30 cellular contexts compared by ENCODE assay signal in the genomic region with DNA sequence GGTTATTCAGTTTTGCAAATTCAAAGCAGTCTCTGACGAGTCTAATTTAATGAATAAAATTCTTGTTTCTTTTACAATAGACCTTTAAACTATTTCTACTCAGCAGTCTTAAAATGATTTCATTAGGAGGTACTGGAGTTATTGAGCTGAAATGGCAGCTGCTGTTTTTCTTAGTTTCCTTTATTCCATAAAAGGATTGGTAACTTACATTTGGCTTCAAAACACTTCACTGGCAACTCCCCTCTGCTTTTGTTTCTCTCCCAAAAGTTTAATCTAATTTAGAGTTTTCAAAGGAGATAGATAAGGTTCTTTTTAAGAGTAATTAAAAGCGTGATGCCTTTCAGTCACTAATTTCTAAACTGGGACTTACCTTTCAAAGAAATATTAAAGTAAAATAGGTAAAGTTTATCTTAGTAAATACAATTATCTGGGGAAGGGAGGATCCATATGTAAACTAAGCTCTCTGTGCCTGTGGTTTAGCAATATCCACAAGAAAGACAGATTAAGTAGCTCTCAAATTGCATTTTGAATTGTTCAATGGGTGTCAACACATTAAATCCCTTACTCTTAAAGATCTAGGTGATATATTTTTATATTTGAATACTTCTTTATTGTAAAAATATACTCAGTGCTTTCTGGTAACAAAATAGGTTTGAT. TPM values are rescaled to one million over a fixed set of nuclear protein-coding genes. Genes with fewer than 3 reads are reported as not detected.
A peak's percentile ranks its signal among the peaks of the same experiment; 100 is the strongest.
DNase-seq lines count a peak whose midpoint lies in the region; TF ChIP-seq lines count a peak whose summit lies in the region.
"Had no signal": no experiment of that assay in that cellular context is flagged by ENCODE, and none has a peak within 500 bp of the region (broad histone marks: within the 10 kb centered on the region; RNA-seq: fewer than 3 reads in every experiment).

No MANE protein-coding gene starts in this region.

- WGBS in endodermal cell (ENCODE audit: insufficient coverage in 1 of 2, insufficient read length in 1 of 2), 2 experiments: 20% methylated on average over 1 of the region's 2 CpGs; no CpG with 5 or more reads in 1 of the 2 experiments
- WGBS in suprapubic skin: 50% methylated on average over 2 of the region's 2 CpGs

- H3K27me3 Mint-ChIP-seq in endodermal cell (ENCODE audit: insufficient read depth) (no peaks in the 10 kb centered on the region), progenitor cell of endocrine pancreas (no peaks in the 10 kb centered on the region)
- H3K27me3 Mint-ChIP-seq: activated B cell treated with CpG ODN at 0.5 μM for 24 hours; activated T-helper 17 cell treated with anti-CD3 and anti-CD28 coated beads, Interleukin-2, amount 50 U/mL, for 72 hours; naive B cell had no signal

- H3K27me3 ChIP-seq in HUES6 (ENCODE audit: control insufficient read depth, insufficient read depth, low read length): no peaks in the 10 kb centered on the region
- H3K27me3 ChIP-seq in endodermal cell (ENCODE audit: control insufficient read depth, insufficient read depth, low read length, poor library complexity, severe bottlenecking): no peaks in the 10 kb centered on the region
- no peaks in the 10 kb centered on the region for H3K27me3 ChIP-seq in osteoblast (ENCODE audit: insufficient read depth, low read length)
- no peaks in the 10 kb centered on the region for H3K27me3 ChIP-seq in suprapubic skin
- H3K27me3 ChIP-seq: cardiac muscle cell, ovary, thyroid gland had no signal

- H3K27ac Mint-ChIP-seq in endodermal cell: peak overlapping the region; percentile 85
- H3K27ac Mint-ChIP-seq in progenitor cell of endocrine pancreas: no peak overlapping the region
- H3K27ac Mint-ChIP-seq: activated B cell treated with CpG ODN at 0.5 μM for 24 hours; activated naive CD4-positive, alpha-beta T cell treated with anti-CD3 and anti-CD28 coated beads, Interleukin-2, amount 50 U/mL, for 72 hours; activated T-helper 17 cell treated with anti-CD3 and anti-CD28 coated beads, Interleukin-2, amount 50 U/mL, for 72 hours; immature natural killer cell; naive B cell had no signal

- H3K4me1 Mint-ChIP-seq in endodermal cell: peaks cover 28% of the 10 kb centered on the region
- peaks cover 2% of the 10 kb centered on the region for H3K4me1 Mint-ChIP-seq in progenitor cell of endocrine pancreas (ENCODE audit: low read depth)
- H3K4me1 Mint-ChIP-seq: activated B cell treated with CpG ODN at 0.5 μM for 24 hours; activated T-helper 17 cell treated with anti-CD3 and anti-CD28 coated beads, Interleukin-2, amount 50 U/mL, for 72 hours; immature natural killer cell; naive B cell had no signal

- H3K36me3 ChIP-seq in HUES6 (ENCODE audit: control insufficient read depth, insufficient read depth, low read length) (no peaks in the 10 kb centered on the region), endodermal cell (ENCODE audit: control insufficient read depth, insufficient read depth, low read length) (peaks cover 3% of the 10 kb centered on the region), osteoblast (ENCODE audit: insufficient read depth, low read length) (no peaks in the 10 kb centered on the region), suprapubic skin (no peaks in the 10 kb centered on the region)
- H3K36me3 ChIP-seq: cardiac muscle cell, left ventricle myocardium inferior, ovary, thyroid gland had no signal

- no peak for TF ChIP-seq EP300 in suprapubic skin (IDR thresholded peaks at IDR 0.05)

- no peaks in the 10 kb centered on the region for H3K9me3 Mint-ChIP-seq in endodermal cell
- no peaks in the 10 kb centered on the region for H3K9me3 Mint-ChIP-seq in progenitor cell of endocrine pancreas (ENCODE audit: low read depth)
- H3K9me3 Mint-ChIP-seq: activated B cell treated with CpG ODN at 0.5 μM for 24 hours; activated T-helper 17 cell treated with anti-CD3 and anti-CD28 coated beads, Interleukin-2, amount 50 U/mL, for 72 hours; naive B cell had no signal

- H3K4me3 ChIP-seq in HUES6 (ENCODE audit: low read depth, low read length) (peak overlapping the region; percentile 30; the same call in 1 of the 2 replicates), endodermal cell (ENCODE audit: low read length) (peak overlapping the region; percentile 44), osteoblast (ENCODE audit: insufficient read depth, low read length) (no peak overlapping the region), suprapubic skin (no peak overlapping the region)
- H3K4me3 ChIP-seq: cardiac muscle cell, coronary artery, left ventricle myocardium inferior, ovary, thyroid gland had no signal

- peak overlapping the region; percentile 84 for H3K27ac ChIP-seq in HUES6 (ENCODE audit: low read depth, low read length)
- H3K27ac ChIP-seq in endodermal cell (ENCODE audit: low read depth, low read length): no peak overlapping the region
- no peak overlapping the region for H3K27ac ChIP-seq in osteoblast (ENCODE audit: low read depth, low read length)
- H3K27ac ChIP-seq in suprapubic skin: no peak overlapping the region
- H3K27ac ChIP-seq: C4-2B, cardiac muscle cell, coronary artery, left ventricle myocardium inferior, ovary, thyroid gland had no signal

- H3K4me2 ChIP-seq in osteoblast (ENCODE audit: insufficient read depth, low read length): no peak overlapping the region

- no peak for TF ChIP-seq CTCF in endodermal cell (conservative IDR thresholded peaks at IDR 0.05)
- TF ChIP-seq CTCF in osteoblast (IDR thresholded peaks at IDR 0.05; ENCODE audit: extremely low read depth, low read depth, low read length): no peak
- TF ChIP-seq CTCF in progenitor cell of endocrine pancreas (IDR thresholded peaks at IDR 0.05; ENCODE audit: unreplicated experiment): no peak
- no peak for TF ChIP-seq CTCF in suprapubic skin (IDR thresholded peaks at IDR 0.05)

- DNase-seq in NCI-H82 (lab: John Stamatoyannopoulos, UW) (peak; percentile 54), endodermal cell (no peak), osteoblast (ENCODE audit: insufficient read length, low spot score, missing footprints) (no peak), progenitor cell of endocrine pancreas (ENCODE audit: low spot score, unreplicated experiment) (no peak), suprapubic skin (ENCODE audit: low spot score in 2 of 2) (no peak), DMS153 treated with DMSO at 0.1 percent for 48 hours (lab: John Stamatoyannopoulos, UW; ENCODE audit: unreplicated experiment) (no peak)
- DNase-seq: activated B cell treated with CpG ODN at 0.5 μM for 24 hours; activated CD4-positive, alpha-beta T cell treated with anti-CD3 and anti-CD28 coated beads, Interleukin-2, amount 50 U/mL, for 4 hours; activated CD8-positive, alpha-beta memory T cell treated with anti-CD3 and anti-CD28 coated beads, Interleukin-2, amount 50 U/mL, for 4 hours; anterior cingulate cortex; EL; immature natural killer cell; left ventricle myocardium inferior; naive B cell; NCI-H1694; NCI-H2227 treated with DMSO at 0.1 percent for 48 hours; NCI-H774; ovary; right cardiac atrium; stimulated activated CD4-positive, alpha-beta T cell treated with anti-CD3 and anti-CD28 coated beads, Interleukin-12 subunit alpha, Interleukin-12 subunit beta, amount 100 ng/mL, for 4 hours; stimulated activated CD4-positive, alpha-beta T cell treated with anti-CD3 and anti-CD28 coated beads, Interleukin-4, amount 100 ng/mL, for 24 hours; stimulated activated naive CD8-positive, alpha-beta T cell treated with anti-CD3 and anti-CD28 coated beads, Interleukin-15, Interleukin-2, amounts not matched to agents 100 U/mL and 50 U/mL, for 24 hours; SW 1271; thyroid gland had no signal

- H3K4me3 Mint-ChIP-seq in endodermal cell (peak overlapping the region; percentile 25), progenitor cell of endocrine pancreas (ENCODE audit: low read depth) (no peak overlapping the region)
- H3K4me3 Mint-ChIP-seq: activated B cell treated with CpG ODN at 0.5 μM for 24 hours; activated T-helper 17 cell treated with anti-CD3 and anti-CD28 coated beads, Interleukin-2, amount 50 U/mL, for 72 hours; immature natural killer cell; naive B cell had no signal

- no peaks in the 10 kb centered on the region for H3K79me2 ChIP-seq in osteoblast (ENCODE audit: insufficient read depth, low read length)

- no peaks in the 10 kb centered on the region for H4K20me1 ChIP-seq in osteoblast (ENCODE audit: insufficient read depth, low read length)

- peaks cover 5% of the 10 kb centered on the region for H3K36me3 Mint-ChIP-seq in endodermal cell (ENCODE audit: low read depth)
- no peaks in the 10 kb centered on the region for H3K36me3 Mint-ChIP-seq in progenitor cell of endocrine pancreas (ENCODE audit: insufficient read depth)
- H3K36me3 Mint-ChIP-seq: activated naive CD4-positive, alpha-beta T cell treated with anti-CD3 and anti-CD28 coated beads, Interleukin-2, amount 50 U/mL, for 72 hours; immature natural killer cell; naive B cell had no signal

- H3K9ac ChIP-seq in HUES6 (ENCODE audit: low read length) (no peak overlapping the region), endodermal cell (ENCODE audit: extremely low read depth, low read length, poor library complexity, severe bottlenecking) (no peak overlapping the region)

- H2AFZ ChIP-seq in osteoblast (ENCODE audit: low read length): peak overlapping the region; percentile 45

- H3K4me1 ChIP-seq in HUES6 (ENCODE audit: control insufficient read depth, insufficient read depth, low read length) (peaks cover 23% of the 10 kb centered on the region), endodermal cell (ENCODE audit: control insufficient read depth, insufficient read depth, low read length) (peaks cover 12% of the 10 kb centered on the region), osteoblast (ENCODE audit: insufficient read depth, low read length) (no peaks in the 10 kb centered on the region), suprapubic skin (no peaks in the 10 kb centered on the region)
- H3K4me1 ChIP-seq: left ventricle myocardium inferior, thyroid gland had no signal

- H3K9me3 ChIP-seq in HUES6 (ENCODE audit: control insufficient read depth, insufficient read depth, low read depth, low read length) (no peaks in the 10 kb centered on the region), endodermal cell (ENCODE audit: control insufficient read depth, low read length) (no peaks in the 10 kb centered on the region), osteoblast (ENCODE audit: low read depth, low read length) (no peaks in the 10 kb centered on the region), suprapubic skin (no peaks in the 10 kb centered on the region)
- H3K9me3 ChIP-seq: left ventricle myocardium inferior, ovary, thyroid gland had no signal

- TF ChIP-seq POLR2A in suprapubic skin (IDR thresholded peaks at IDR 0.05): no peak

RNA-seq across cellular contexts. Expression of a gene that starts 17.1 kb away (rescaled TPM):
- total RNA-seq in endodermal cell (100 to 1,000 TPM; 111 to 139 TPM), osteoblast (3.8 and 5.1 TPM in 2 replicates), progenitor cell of endocrine pancreas (0.53 and 0.69 TPM in 2 replicates), suprapubic skin (under 1 TPM in 3 of 4 donors, not detected in 1; 0.13 to 0.76 (median 0.68) TPM)
- polyA plus RNA-seq in endodermal cell (2013, experiment 1 of 2): 23.0 TPM
- 23.3 TPM for polyA plus RNA-seq in endodermal cell (2013, experiment 2 of 2)
- total RNA-seq: activated B cell treated with CpG ODN at 0.5 μM for 24 hours; activated naive CD4-positive, alpha-beta T cell treated with anti-CD3 and anti-CD28 coated beads, Interleukin-2, amount 50 U/mL, for 72 hours; activated T-helper 17 cell treated with anti-CD3 and anti-CD28 coated beads, Interleukin-2, amount 50 U/mL, for 72 hours had no signal
- polyA plus RNA-seq: immature natural killer cell had no signal

Comparison
In these comparisons a context has a peak if more than half of its experiments do, and no peak if none do; other contexts are left out.
1. H3K4me3 ChIP-seq: peak in HUES6 (single experiment) and endodermal cell (single experiment); none in osteoblast (single experiment) and suprapubic skin (single experiment).
2. RNA of a gene that starts 17.1 kb away (total RNA-seq): 111 to 139 TPM in endodermal cell; 3.8 to 5.1 TPM in osteoblast, 0.13 to 0.76 TPM in suprapubic skin and 0.53 to 0.69 TPM in progenitor cell of endocrine pancreas; every median in the first group is over 10 times any median in the second.